Comparison of ENCODE assay signal across 8 cellular contexts in genomic region chr21:44801468-44802395, GRCh38. TPM values are rescaled to one million over a fixed set of nuclear protein-coding genes. Genes with fewer than 3 reads are reported as not detected.
A peak's percentile ranks its signal among the peaks of the same experiment; 100 is the strongest.
DNase-seq lines count a peak whose midpoint lies in the region; ATAC-seq and TF ChIP-seq lines count a peak whose summit lies in the region.

UBE2G2 (minus strand) TSS chr21:44801820; CDS start chr21:44801748, 72 bp downstream.

- intact Hi-C loops in mammary epithelial cell (cut with micrococcal nuclease), result loop anchor here (1.0 to 5.0 kb wide), 4 partner anchors 45 to 335 kb away; no protein-coding TSS in a partner anchor

- H3K27me3 ChIP-seq in mammary epithelial cell (ENCODE audit: insufficient read depth, low read length) (no peaks in the 10 kb centered on the region), smooth muscle cell (ENCODE audit: low read depth) (no peaks in the 10 kb centered on the region)

- H3K9ac ChIP-seq in mammary epithelial cell (ENCODE audit: insufficient read depth, low read length), result peak within 1 kb of the TSS; percentile 73
- H3K9ac ChIP-seq in smooth muscle cell (ENCODE audit: low read depth), result peak within 1 kb of the TSS; percentile 87

- H3K9me3 ChIP-seq in mammary epithelial cell (replicated peaks; ENCODE audit: insufficient read depth, low read length) (no peaks in the 10 kb centered on the region), smooth muscle cell (replicated peaks; ENCODE audit: low read depth) (no peaks in the 10 kb centered on the region)

- CTCF ChIA-PET in mammary epithelial cell (lab: Charles Lee; ENCODE audit: low non-redundant PET), result interaction anchor here (0.8 to 1.1 kb wide), 2 partner anchors 9 to 327 kb away, joined by 3 to 21 read pairs; no protein-coding TSS in a partner anchor

- BruUV-seq in mammary epithelial cell (replicated peaks; lab: Mats Ljungman, UMichigan), result TSS peak; percentile 16

- DNase-seq in NCI-H187 (lab: John Stamatoyannopoulos, UW) (peak; percentile 79 to 80), NCI-H187 treated with DMSO at 0.1 percent for 48 hours (lab: John Stamatoyannopoulos, UW) (no peak), NCI-H2196 treated with DMSO at 0.1 percent for 48 hours (lab: John Stamatoyannopoulos, UW; ENCODE audit: unreplicated experiment) (peak; percentile 43), mammary epithelial cell (peak; percentile 79), iPS-NIHi7 (ENCODE audit: extremely low spot score) (peak; percentile 89), smooth muscle cell (lab: John Stamatoyannopoulos, UW; ENCODE audit: unreplicated experiment) (peak; percentile 42)

- H4K20me1 ChIP-seq in mammary epithelial cell (ENCODE audit: insufficient read depth, low read length), result no peaks in the 10 kb centered on the region
- H4K20me1 ChIP-seq in smooth muscle cell (ENCODE audit: low read depth), result peaks cover 34% of the 10 kb centered on the region

- dilution Hi-C loops in mammary epithelial cell (cut with HindIII; ENCODE audit: low sequenced_read_pairs), result loop anchor here (10.0 kb wide), 1 partner anchor 73 kb away; the partner anchor contains the start of gene PTTG1IP

- H3K4me3 ChIP-seq in WI38 (ENCODE audit: low read depth, low read length), result peak within 1 kb of the TSS; percentile 90
- H3K4me3 ChIP-seq in mammary epithelial cell (replicated peaks in 1 of 3; ENCODE audit: insufficient read depth in 1 of 3, low read depth in 2 of 3, low read length in 3 of 3), result peak within 1 kb of the TSS; percentile 71 to 98 (median 92)
- peak within 1 kb of the TSS; percentile 97 for H3K4me3 ChIP-seq in smooth muscle cell

- in situ Hi-C loops in mammary epithelial cell (cut with MboI; ENCODE audit: low sequenced_read_pairs in 2 of 2), result no loop called here

- H3F3A ChIP-seq in smooth muscle cell (ENCODE audit: low read depth), result peaks cover 9% of the 10 kb centered on the region

- H3K4me2 ChIP-seq in mammary epithelial cell (ENCODE audit: insufficient read depth, low read depth, low read length) (peak within 1 kb of the TSS; percentile 95), smooth muscle cell (peak within 1 kb of the TSS; percentile 98)

- H3K27ac ChIP-seq in mammary epithelial cell (ENCODE audit: insufficient read depth, low read depth, low read length) (peak within 1 kb of the TSS; percentile 58), smooth muscle cell (ENCODE audit: low read depth) (peak within 1 kb of the TSS; percentile 15)

- H3K4me1 ChIP-seq in mammary epithelial cell (ENCODE audit: insufficient read depth, low read length), result peaks cover 12% of the 10 kb centered on the region
- H3K4me1 ChIP-seq in smooth muscle cell (ENCODE audit: low read depth), result peaks cover 22% of the 10 kb centered on the region

- H2AFZ ChIP-seq in mammary epithelial cell (ENCODE audit: low read depth, low read length), result peak within 1 kb of the TSS; percentile 97
- H2AFZ ChIP-seq in smooth muscle cell (ENCODE audit: low read depth), result peak within 1 kb of the TSS; percentile 99

- H3K36me3 ChIP-seq in mammary epithelial cell (ENCODE audit: insufficient read depth, low read length), result peaks cover 14% of the 10 kb centered on the region
- H3K36me3 ChIP-seq in smooth muscle cell (ENCODE audit: low read depth), result peaks cover 3% of the 10 kb centered on the region

- 2% methylated on average over 13 of the region's 97 CpGs for WGBS in mammary epithelial cell (ENCODE audit: low coverage, missing lambda C conversion rate)
- WGBS in smooth muscle cell (ENCODE audit: low lambda C conversion rate), result under 1% methylated on average over 84 of the region's 97 CpGs

- H3K79me2 ChIP-seq in mammary epithelial cell (ENCODE audit: insufficient read depth, low read length) (peaks cover 61% of the 10 kb centered on the region), smooth muscle cell (ENCODE audit: low read depth) (peaks cover 51% of the 10 kb centered on the region)

- TF ChIP-seq CTCF in WI38 (IDR thresholded peaks at IDR 0.05; ENCODE audit: low read depth, low read length) (no peak), mammary epithelial cell (conservative IDR thresholded peaks at IDR 0.05 in 1 of 2, IDR thresholded peaks at IDR 0.05 in 1 of 2; ENCODE audit: extremely low read depth in 1 of 2, insufficient read depth in 1 of 2, low read depth in 1 of 2, low read length in 2 of 2) (no peak), smooth muscle cell (IDR thresholded peaks at IDR 0.05; ENCODE audit: borderline replicate concordance, insufficient read depth, poor library complexity, severe bottlenecking) (no peak)

- peak; percentile 86 for ATAC-seq in HG03045 (IDR thresholded peaks at IDR 0.05; ENCODE audit: unreplicated experiment)

RNA-seq across cellular contexts. Expression of gene UBE2G2, which starts in this region (rescaled TPM):
- total RNA-seq in mammary epithelial cell (10 to 100 TPM; 85.7 to 93.1 TPM), smooth muscle cell (34.1 and 35.6 TPM in 2 replicates)
- polyA plus RNA-seq in mammary epithelial cell (82.0 TPM), smooth muscle cell (33.1 and 38.0 TPM in 2 replicates)
- 82.4 TPM for polyA minus RNA-seq in mammary epithelial cell
